In genomic region chr4:2806392-2807355, GRCh38 we compare ENCODE assay signal across 1 cellular context.
A peak's percentile ranks its signal among the peaks of the same experiment; 100 is the strongest.
TF ChIP-seq lines count a peak whose summit lies in the region.

No MANE protein-coding gene starts in this region.

TF ChIP-seq in HepG2, 621 proteins besides CTCF, POLR2A, EP300 and RAD21:
- no peak for TF ChIP-seq MAFF (IDR thresholded peaks at IDR 0.05; ENCODE audit: low read depth, low read length)
- peak; percentile 2 for TF ChIP-seq AGO2 (optimal IDR thresholded peaks at IDR 0.05; ENCODE audit: low read depth, low read length)
- TF ChIP-seq CREBL2 (CRISPR knock-in tag; IDR thresholded peaks at IDR 0.05; ENCODE audit: borderline replicate concordance), result no peak
